In the genomic region with DNA sequence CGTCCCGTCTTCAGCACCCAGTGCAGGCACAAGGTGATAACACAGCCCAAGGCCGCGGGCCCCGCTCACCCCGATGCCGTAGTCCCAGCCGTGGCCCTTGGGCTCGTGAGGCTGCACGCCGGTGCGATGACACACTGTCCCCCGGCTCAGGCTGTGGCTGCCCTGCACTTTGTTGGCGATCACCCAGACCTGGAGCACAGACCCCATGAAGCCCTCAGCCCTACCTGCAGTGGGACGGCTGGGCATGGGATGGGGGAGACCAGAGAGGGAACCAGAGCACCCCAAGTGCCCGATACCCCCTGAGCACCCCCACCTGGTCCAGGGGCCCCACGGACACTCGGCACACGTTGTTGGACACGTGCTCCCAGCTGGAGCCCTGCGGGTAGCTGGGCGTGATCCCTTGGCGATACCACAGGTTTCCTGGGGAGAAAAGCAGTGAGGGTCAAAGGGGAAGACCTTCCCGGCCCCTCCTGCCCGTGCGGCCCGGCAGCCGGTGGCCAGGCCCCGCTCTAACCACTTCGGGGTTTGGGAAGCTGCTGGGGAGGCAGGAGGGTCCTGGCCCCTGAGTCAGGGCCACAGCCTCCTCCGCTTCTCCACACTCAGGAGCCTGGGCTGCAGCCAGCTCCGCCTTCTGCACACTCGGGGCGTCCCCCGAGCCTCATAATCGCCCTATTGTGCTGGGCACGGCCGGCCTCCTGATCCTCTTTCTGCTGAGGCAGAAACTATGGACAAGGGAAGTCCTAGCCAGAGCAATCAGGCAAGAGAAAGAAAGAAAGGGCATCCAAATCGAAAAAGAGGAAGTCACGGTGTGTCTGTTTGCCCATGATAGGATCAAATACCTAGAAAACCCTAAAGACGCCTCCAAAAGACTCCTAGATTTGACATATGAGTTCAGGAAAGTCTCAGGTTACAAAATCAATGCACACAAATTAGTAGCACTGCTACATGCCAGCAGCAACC, we compare ENCODE assay signal across 10 cellular contexts. TPM values are rescaled to one million over a fixed set of nuclear protein-coding genes. Genes with fewer than 3 reads are reported as not detected.
DNase-seq lines count a peak whose midpoint lies in the region; ATAC-seq and TF ChIP-seq lines count a peak whose summit lies in the region.
"Had no signal": no experiment of that assay in that cellular context is flagged by ENCODE, and none has a peak within 500 bp of the region (broad histone marks: within the 10 kb centered on the region; RNA-seq: fewer than 3 reads in every experiment).

No MANE protein-coding gene starts in this region.

- peak; percentile 16 for DNase-seq in GDM1 (lab: John Stamatoyannopoulos, UW)
- peak; percentile 65 for DNase-seq in NCI-H2107 treated with DMSO at 0.1 percent for 48 hours (lab: John Stamatoyannopoulos, UW; ENCODE audit: unreplicated experiment)
- peak; percentile 75 for DNase-seq in neural progenitor cell (ENCODE audit: low spot score)
- DNase-seq in T-helper 17 cell, result no peak
- DNase-seq in NCI-H1105 (lab: John Stamatoyannopoulos, UW), result no peak
- no peak for DNase-seq in NCI-H82 treated with DMSO at 0.1 percent for 48 hours (lab: John Stamatoyannopoulos, UW; ENCODE audit: unreplicated experiment)
- DNase-seq: NCI-H1417 treated with DMSO at 0.1 percent for 48 hours had no signal

- peaks cover 26% of the 10 kb centered on the region for H3K36me3 Mint-ChIP-seq in brain
- peaks cover 8% of the 10 kb centered on the region for H3K36me3 Mint-ChIP-seq in neural progenitor cell
- no peaks in the 10 kb centered on the region for H3K36me3 Mint-ChIP-seq in T-helper 17 cell (ENCODE audit: low read depth)

- no peaks in the 10 kb centered on the region for H3K36me3 ChIP-seq in neural progenitor cell

- H2AFZ ChIP-seq in neural progenitor cell (replicated peaks), result peak overlapping the region; percentile 69

- peaks cover 14% of the 10 kb centered on the region for H3K4me1 Mint-ChIP-seq in brain
- peaks cover 6% of the 10 kb centered on the region for H3K4me1 Mint-ChIP-seq in neural progenitor cell
- peaks cover 15% of the 10 kb centered on the region for H3K4me1 Mint-ChIP-seq in T-helper 17 cell

- H3K9ac ChIP-seq in neural progenitor cell, result no peak overlapping the region

- H3K27ac Mint-ChIP-seq in brain (peak overlapping the region in 4 of 5 experiments; percentile 59 to 80 (median 69)), neural progenitor cell (peak overlapping the region; percentile 3), T-helper 17 cell (no peak overlapping the region)

- H3K4me3 Mint-ChIP-seq in brain (peak overlapping the region in 2 of 5 experiments; percentile 23 to 64), neural progenitor cell (no peak overlapping the region), T-helper 17 cell (no peak overlapping the region)

- H3K4me1 ChIP-seq in neural progenitor cell, result peaks cover 18% of the 10 kb centered on the region

- peak overlapping the region; percentile 73 for H3K27ac ChIP-seq in neural progenitor cell
- H3K27ac ChIP-seq: tibial artery had no signal

- no peaks in the 10 kb centered on the region for H3K9me3 ChIP-seq in neural progenitor cell (ENCODE audit: low read depth)
- H3K9me3 ChIP-seq in T-helper 17 cell (ENCODE audit: control insufficient read depth, low read length, poor library complexity, severe bottlenecking), result no peaks in the 10 kb centered on the region
- H3K9me3 ChIP-seq: tibial artery had no signal

- H3K9me3 Mint-ChIP-seq in brain (no peaks in the 10 kb centered on the region), neural progenitor cell (peaks cover 2% of the 10 kb centered on the region)

- no peak for TF ChIP-seq CTCF in brain (conservative IDR thresholded peaks at IDR 0.05)
- TF ChIP-seq CTCF in neural progenitor cell (IDR thresholded peaks at IDR 0.05), result no peak

- no peak for ATAC-seq in T-helper 17 cell
- ATAC-seq in HG03108 (IDR thresholded peaks at IDR 0.05; ENCODE audit: unreplicated experiment), result no peak

- no peak overlapping the region for H3K4me3 ChIP-seq in neural progenitor cell
- H3K4me3 ChIP-seq: tibial artery had no signal

- no peaks in the 10 kb centered on the region for H4K20me1 ChIP-seq in neural progenitor cell (ENCODE audit: low read depth)

- peaks cover 14% of the 10 kb centered on the region for H3F3A ChIP-seq in neural progenitor cell (ENCODE audit: low read depth)

- no peaks in the 10 kb centered on the region for H3K79me2 ChIP-seq in neural progenitor cell (ENCODE audit: low read depth)

- H3K4me2 ChIP-seq in neural progenitor cell, result peak overlapping the region; percentile 67

- H3K27me3 Mint-ChIP-seq in brain (no peaks in the 10 kb centered on the region), neural progenitor cell (ENCODE audit: insufficient read depth, low read depth) (no peaks in the 10 kb centered on the region), T-helper 17 cell (no peaks in the 10 kb centered on the region)

- no peaks in the 10 kb centered on the region for H3K27me3 ChIP-seq in neural progenitor cell
- H3K27me3 ChIP-seq: tibial artery had no signal

RNA-seq across cellular contexts. Expression of a gene that starts 6.7 kb away (rescaled TPM):
- 3.5 TPM for polyA plus RNA-seq in brain (ENCODE audit: insufficient read depth, low read depth, low replicate concordance)
- total RNA-seq in neural progenitor cell (ENCODE audit: low replicate concordance) (0.69 and 4.8 TPM in 2 replicates), T-helper 17 cell (not detected)

RNA-seq across cellular contexts. Expression of a gene that starts 34.1 kb away (rescaled TPM):
- polyA plus RNA-seq in brain (ENCODE audit: insufficient read depth, low read depth, low replicate concordance), result 32.5 TPM
- 10.8 and 27.8 TPM in 2 replicates for total RNA-seq in neural progenitor cell (ENCODE audit: low replicate concordance)
- total RNA-seq in T-helper 17 cell, result 100 to 1,000 TPM in 1 of 2 donors, 10 to 100 TPM in 1; 76.5 to 100 TPM

Comparison
In these comparisons a context has a peak if more than half of its experiments do, and no peak if none do; other contexts are left out.
1. DNase-seq: peak in GDM1 (single experiment), NCI-H2107 treated with DMSO at 0.1 percent for 48 hours (single experiment) and neural progenitor cell (single experiment); none in T-helper 17 cell (0 of 3), NCI-H1105 (single experiment) and NCI-H82 treated with DMSO at 0.1 percent for 48 hours (single experiment).